1 cellular context compared by ENCODE assay signal in the genomic region with DNA sequence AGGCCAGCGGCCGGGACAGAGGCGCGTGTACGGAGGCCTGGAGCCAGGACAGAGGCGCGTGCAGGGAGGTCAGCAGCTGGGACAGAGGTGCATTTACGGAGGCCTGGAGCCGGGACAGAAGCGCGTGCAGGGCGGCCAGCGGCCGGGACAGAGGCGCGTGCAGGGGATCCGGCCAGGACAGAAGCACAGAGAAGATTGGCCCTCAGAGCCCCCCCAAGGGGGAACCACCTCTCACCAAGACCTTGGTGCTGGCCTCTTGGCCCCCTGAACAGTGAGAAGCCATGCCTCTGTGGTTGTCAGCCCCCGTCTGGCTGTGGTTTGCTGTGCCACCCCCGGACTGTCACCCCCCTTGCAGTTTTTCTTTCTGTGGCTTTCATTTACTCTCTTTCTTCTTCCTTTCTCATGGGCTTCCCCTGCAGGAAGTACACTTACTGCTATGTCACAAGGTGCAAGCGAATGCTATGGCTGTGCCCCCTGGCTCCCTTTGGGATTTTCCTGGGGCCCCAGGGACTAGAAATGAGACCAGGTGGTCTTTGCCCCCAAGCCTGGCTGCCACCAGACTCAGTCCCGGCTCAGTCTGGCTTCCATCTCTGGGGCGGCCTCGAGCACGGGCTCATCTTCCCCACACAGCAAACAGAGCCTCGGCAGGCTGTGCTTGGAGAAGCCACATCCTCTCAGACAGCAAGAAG.
TF ChIP-seq lines count a peak whose summit lies in the region.

No MANE protein-coding gene starts in this region.

TF ChIP-seq in GM12878, 131 proteins besides CTCF, POLR2A, EP300 and RAD21:
- TF ChIP-seq, protein P1, sequence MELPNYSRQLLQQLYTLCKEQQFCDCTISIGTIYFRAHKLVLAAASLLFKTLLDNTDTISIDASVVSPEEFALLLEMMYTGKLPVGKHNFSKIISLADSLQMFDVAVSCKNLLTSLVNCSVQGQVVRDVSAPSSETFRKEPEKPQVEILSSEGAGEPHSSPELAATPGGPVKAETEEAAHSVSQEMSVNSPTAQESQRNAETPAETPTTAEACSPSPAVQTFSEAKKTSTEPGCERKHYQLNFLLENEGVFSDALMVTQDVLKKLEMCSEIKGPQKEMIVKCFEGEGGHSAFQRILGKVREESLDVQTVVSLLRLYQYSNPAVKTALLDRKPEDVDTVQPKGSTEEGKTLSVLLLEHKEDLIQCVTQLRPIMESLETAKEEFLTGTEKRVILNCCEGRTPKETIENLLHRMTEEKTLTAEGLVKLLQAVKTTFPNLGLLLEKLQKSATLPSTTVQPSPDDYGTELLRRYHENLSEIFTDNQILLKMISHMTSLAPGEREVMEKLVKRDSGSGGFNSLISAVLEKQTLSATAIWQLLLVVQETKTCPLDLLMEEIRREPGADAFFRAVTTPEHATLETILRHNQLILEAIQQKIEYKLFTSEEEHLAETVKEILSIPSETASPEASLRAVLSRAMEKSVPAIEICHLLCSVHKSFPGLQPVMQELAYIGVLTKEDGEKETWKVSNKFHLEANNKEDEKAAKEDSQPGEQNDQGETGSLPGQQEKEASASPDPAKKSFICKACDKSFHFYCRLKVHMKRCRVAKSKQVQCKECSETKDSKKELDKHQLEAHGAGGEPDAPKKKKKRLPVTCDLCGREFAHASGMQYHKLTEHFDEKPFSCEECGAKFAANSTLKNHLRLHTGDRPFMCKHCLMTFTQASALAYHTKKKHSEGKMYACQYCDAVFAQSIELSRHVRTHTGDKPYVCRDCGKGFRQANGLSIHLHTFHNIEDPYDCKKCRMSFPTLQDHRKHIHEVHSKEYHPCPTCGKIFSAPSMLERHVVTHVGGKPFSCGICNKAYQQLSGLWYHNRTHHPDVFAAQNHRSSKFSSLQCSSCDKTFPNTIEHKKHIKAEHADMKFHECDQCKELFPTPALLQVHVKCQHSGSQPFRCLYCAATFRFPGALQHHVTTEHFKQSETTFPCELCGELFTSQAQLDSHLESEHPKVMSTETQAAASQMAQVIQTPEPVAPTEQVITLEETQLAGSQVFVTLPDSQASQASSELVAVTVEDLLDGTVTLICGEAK (IDR thresholded peaks at IDR 0.05; ENCODE audit: borderline replicate concordance) = no peak
- TF ChIP-seq PAX8 (IDR thresholded peaks at IDR 0.05) = no peak
- TF ChIP-seq, protein P2, sequence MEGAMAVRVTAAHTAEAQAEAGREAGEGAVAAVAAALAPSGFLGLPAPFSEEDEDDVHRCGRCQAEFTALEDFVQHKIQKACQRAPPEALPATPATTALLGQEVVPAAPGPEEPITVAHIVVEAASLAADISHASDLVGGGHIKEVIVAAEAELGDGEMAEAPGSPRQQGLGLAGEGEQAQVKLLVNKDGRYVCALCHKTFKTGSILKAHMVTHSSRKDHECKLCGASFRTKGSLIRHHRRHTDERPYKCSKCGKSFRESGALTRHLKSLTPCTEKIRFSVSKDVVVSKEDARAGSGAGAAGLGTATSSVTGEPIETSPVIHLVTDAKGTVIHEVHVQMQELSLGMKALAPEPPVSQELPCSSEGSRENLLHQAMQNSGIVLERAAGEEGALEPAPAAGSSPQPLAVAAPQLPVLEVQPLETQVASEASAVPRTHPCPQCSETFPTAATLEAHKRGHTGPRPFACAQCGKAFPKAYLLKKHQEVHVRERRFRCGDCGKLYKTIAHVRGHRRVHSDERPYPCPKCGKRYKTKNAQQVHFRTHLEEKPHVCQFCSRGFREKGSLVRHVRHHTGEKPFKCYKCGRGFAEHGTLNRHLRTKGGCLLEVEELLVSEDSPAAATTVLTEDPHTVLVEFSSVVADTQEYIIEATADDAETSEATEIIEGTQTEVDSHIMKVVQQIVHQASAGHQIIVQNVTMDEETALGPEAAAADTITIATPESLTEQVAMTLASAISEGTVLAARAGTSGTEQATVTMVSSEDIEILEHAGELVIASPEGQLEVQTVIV (IDR thresholded peaks at IDR 0.05; ENCODE audit: borderline replicate concordance, partially characterized antibody) = no peak
- TF ChIP-seq ZNF207 (IDR thresholded peaks at IDR 0.05; ENCODE audit: borderline replicate concordance) = no peak
- no peak for TF ChIP-seq CBX3 (IDR thresholded peaks at IDR 0.05; ENCODE audit: borderline replicate concordance, low read depth)
- no peak for TF ChIP-seq MYC (IDR thresholded peaks at IDR 0.05; ENCODE audit: insufficient read depth, insufficient read length, insufficient replicate concordance, low read length, severe bottlenecking)
- TF ChIP-seq CHD4 (IDR thresholded peaks at IDR 0.05) = no peak
- no peak for TF ChIP-seq BMI1 (IDR thresholded peaks at IDR 0.05; ENCODE audit: borderline replicate concordance)
- TF ChIP-seq, protein P3, sequence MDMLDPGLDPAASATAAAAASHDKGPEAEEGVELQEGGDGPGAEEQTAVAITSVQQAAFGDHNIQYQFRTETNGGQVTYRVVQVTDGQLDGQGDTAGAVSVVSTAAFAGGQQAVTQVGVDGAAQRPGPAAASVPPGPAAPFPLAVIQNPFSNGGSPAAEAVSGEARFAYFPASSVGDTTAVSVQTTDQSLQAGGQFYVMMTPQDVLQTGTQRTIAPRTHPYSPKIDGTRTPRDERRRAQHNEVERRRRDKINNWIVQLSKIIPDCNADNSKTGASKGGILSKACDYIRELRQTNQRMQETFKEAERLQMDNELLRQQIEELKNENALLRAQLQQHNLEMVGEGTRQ (IDR thresholded peaks at IDR 0.05; ENCODE audit: borderline replicate concordance, low read depth, low read length) = no peak
- TF ChIP-seq MEF2B (IDR thresholded peaks at IDR 0.05; ENCODE audit: partially characterized antibody, poor library complexity, severe bottlenecking) = peak; percentile 16
- TF ChIP-seq GABPA (IDR thresholded peaks at IDR 0.05; ENCODE audit: low read depth) = no peak
- TF ChIP-seq CHD2 (IDR thresholded peaks at IDR 0.05; ENCODE audit: borderline replicate concordance, low read depth, low read length) = no peak
- TF ChIP-seq NR2C2 (IDR thresholded peaks at IDR 0.05; ENCODE audit: borderline replicate concordance, control insufficient read depth, insufficient read length, low read depth) = no peak
- TF ChIP-seq YBX1 (IDR thresholded peaks at IDR 0.05) = no peak
- no peak for TF ChIP-seq FOS (IDR thresholded peaks at IDR 0.05; ENCODE audit: borderline replicate concordance, extremely low read depth, insufficient read length)
- no peak for TF ChIP-seq CREB1 (IDR thresholded peaks at IDR 0.05; ENCODE audit: low read depth)
- no peak for TF ChIP-seq KLF5 (IDR thresholded peaks at IDR 0.05; ENCODE audit: partially characterized antibody)
- TF ChIP-seq MEF2A (IDR thresholded peaks at IDR 0.05; ENCODE audit: insufficient read depth, low read depth, low read length) = no peak
- no peak for TF ChIP-seq SUZ12 (IDR thresholded peaks at IDR 0.05; ENCODE audit: unreplicated experiment)
- TF ChIP-seq NFXL1 (IDR thresholded peaks at IDR 0.05; ENCODE audit: borderline replicate concordance) = no peak
- no peak for TF ChIP-seq CBFB (IDR thresholded peaks at IDR 0.05; ENCODE audit: low read depth)
- TF ChIP-seq BCL11A (IDR thresholded peaks at IDR 0.05; ENCODE audit: low read depth, low read length) = no peak
- 0 out of 4 replicates have a peak, but pooled peaks of 1 of the 2 experiments have one; percentile 15 for TF ChIP-seq IKZF2 (IDR thresholded peaks at IDR 0.05)
- peak; percentile 66 for TF ChIP-seq RUNX3 (IDR thresholded peaks at IDR 0.05; ENCODE audit: low read length)
- no peak for TF ChIP-seq HDAC2 (IDR thresholded peaks at IDR 0.05)
- TF ChIP-seq DPF2 (IDR thresholded peaks at IDR 0.05) = no peak
- TF ChIP-seq POLR2AphosphoS2 (IDR thresholded peaks at IDR 0.05; ENCODE audit: low read depth, low read length) = no peak
- TF ChIP-seq, protein P4, sequence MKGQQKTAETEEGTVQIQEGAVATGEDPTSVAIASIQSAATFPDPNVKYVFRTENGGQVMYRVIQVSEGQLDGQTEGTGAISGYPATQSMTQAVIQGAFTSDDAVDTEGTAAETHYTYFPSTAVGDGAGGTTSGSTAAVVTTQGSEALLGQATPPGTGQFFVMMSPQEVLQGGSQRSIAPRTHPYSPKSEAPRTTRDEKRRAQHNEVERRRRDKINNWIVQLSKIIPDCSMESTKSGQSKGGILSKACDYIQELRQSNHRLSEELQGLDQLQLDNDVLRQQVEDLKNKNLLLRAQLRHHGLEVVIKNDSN (IDR thresholded peaks at IDR 0.05; ENCODE audit: borderline replicate concordance, extremely low read length, insufficient read depth, low read depth, low read length) = no peak
- no peak for TF ChIP-seq CEBPB (IDR thresholded peaks at IDR 0.05; ENCODE audit: borderline replicate concordance in 1 of 2, low read depth in 2 of 2, low read length in 2 of 2)
- TF ChIP-seq, protein P5, sequence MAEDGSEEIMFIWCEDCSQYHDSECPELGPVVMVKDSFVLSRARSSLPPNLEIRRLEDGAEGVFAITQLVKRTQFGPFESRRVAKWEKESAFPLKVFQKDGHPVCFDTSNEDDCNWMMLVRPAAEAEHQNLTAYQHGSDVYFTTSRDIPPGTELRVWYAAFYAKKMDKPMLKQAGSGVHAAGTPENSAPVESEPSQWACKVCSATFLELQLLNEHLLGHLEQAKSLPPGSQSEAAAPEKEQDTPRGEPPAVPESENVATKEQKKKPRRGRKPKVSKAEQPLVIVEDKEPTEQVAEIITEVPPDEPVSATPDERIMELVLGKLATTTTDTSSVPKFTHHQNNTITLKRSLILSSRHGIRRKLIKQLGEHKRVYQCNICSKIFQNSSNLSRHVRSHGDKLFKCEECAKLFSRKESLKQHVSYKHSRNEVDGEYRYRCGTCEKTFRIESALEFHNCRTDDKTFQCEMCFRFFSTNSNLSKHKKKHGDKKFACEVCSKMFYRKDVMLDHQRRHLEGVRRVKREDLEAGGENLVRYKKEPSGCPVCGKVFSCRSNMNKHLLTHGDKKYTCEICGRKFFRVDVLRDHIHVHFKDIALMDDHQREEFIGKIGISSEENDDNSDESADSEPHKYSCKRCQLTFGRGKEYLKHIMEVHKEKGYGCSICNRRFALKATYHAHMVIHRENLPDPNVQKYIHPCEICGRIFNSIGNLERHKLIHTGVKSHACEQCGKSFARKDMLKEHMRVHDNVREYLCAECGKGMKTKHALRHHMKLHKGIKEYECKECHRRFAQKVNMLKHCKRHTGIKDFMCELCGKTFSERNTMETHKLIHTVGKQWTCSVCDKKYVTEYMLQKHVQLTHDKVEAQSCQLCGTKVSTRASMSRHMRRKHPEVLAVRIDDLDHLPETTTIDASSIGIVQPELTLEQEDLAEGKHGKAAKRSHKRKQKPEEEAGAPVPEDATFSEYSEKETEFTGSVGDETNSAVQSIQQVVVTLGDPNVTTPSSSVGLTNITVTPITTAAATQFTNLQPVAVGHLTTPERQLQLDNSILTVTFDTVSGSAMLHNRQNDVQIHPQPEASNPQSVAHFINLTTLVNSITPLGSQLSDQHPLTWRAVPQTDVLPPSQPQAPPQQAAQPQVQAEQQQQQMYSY (CRISPR knock-in tag; IDR thresholded peaks at IDR 0.05) = no peak
- TF ChIP-seq EGR1 (IDR thresholded peaks at IDR 0.05; ENCODE audit: borderline replicate concordance in 1 of 2, low read depth in 2 of 2, low read length in 2 of 2) = peak in 1 of 2 experiments; percentile 30; a peak in 1 of 3 replicates
- TF ChIP-seq, protein P6, sequence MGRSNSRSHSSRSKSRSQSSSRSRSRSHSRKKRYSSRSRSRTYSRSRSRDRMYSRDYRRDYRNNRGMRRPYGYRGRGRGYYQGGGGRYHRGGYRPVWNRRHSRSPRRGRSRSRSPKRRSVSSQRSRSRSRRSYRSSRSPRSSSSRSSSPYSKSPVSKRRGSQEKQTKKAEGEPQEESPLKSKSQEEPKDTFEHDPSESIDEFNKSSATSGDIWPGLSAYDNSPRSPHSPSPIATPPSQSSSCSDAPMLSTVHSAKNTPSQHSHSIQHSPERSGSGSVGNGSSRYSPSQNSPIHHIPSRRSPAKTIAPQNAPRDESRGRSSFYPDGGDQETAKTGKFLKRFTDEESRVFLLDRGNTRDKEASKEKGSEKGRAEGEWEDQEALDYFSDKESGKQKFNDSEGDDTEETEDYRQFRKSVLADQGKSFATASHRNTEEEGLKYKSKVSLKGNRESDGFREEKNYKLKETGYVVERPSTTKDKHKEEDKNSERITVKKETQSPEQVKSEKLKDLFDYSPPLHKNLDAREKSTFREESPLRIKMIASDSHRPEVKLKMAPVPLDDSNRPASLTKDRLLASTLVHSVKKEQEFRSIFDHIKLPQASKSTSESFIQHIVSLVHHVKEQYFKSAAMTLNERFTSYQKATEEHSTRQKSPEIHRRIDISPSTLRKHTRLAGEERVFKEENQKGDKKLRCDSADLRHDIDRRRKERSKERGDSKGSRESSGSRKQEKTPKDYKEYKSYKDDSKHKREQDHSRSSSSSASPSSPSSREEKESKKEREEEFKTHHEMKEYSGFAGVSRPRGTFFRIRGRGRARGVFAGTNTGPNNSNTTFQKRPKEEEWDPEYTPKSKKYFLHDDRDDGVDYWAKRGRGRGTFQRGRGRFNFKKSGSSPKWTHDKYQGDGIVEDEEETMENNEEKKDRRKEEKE (IDR thresholded peaks at IDR 0.05) = no peak
- TF ChIP-seq RAD51 (IDR thresholded peaks at IDR 0.05) = no peak
